In genomic region chr22:20200411-20200810, GRCh38 we compare ENCODE assay signal across 27 cellular contexts. TPM values are rescaled to one million over a fixed set of nuclear protein-coding genes. Genes with fewer than 3 reads are reported as not detected.
"Had no signal": no experiment of that assay in that cellular context is flagged by ENCODE, and none has a peak within 500 bp of the region (broad histone marks: within the 10 kb centered on the region; RNA-seq: fewer than 3 reads in every experiment).

No MANE protein-coding gene starts in this region.

- DNase-seq: hypothalamus; immature natural killer cell; kidney; left colon; left ventricle myocardium inferior; midbrain; mucosa of descending colon; naive thymus-derived CD4-positive, alpha-beta T cell; ovary; stimulated activated CD4-positive, alpha-beta T cell treated with anti-CD3 and anti-CD28 coated beads, Interleukin-12 subunit alpha, Interleukin-12 subunit beta, amount 100 ng/mL, for 4 hours; stimulated activated CD4-positive, alpha-beta T cell treated with anti-CD3 and anti-CD28 coated beads, Interleukin-15, amount 100 ng/mL, for 24 hours; stimulated activated CD4-positive, alpha-beta T cell treated with anti-CD3 and anti-CD28 coated beads, Interleukin-2, amount 100 ng/mL, for 24 hours; stimulated activated CD4-positive, alpha-beta T cell treated with anti-CD3 and anti-CD28 coated beads, Interleukin-4, amount 100 ng/mL, for 1 hour; stimulated activated naive B cell treated with anti-CD40 and anti-IgM and Interleukin-4, amounts not matched to agents 10 μg/mL and 1 μg/mL and 100 μg/mL, for 72 hours; stimulated activated naive CD8-positive, alpha-beta T cell treated with anti-CD3 and anti-CD28 coated beads, Interleukin-15, Interleukin-2, amounts not matched to agents 100 U/mL and 50 U/mL, for 24 hours; stomach; tibial artery; upper lobe of right lung; uterus had no signal

- H3K27ac ChIP-seq: left ventricle myocardium inferior, ovary, right atrium auricular region, skin epidermis, stomach, thoracic aorta, tibial artery, upper lobe of right lung, uterus had no signal

- H3K9me3 ChIP-seq: left ventricle myocardium inferior, mucosa of descending colon, ovary, right atrium auricular region, stomach, thoracic aorta, tibial artery, upper lobe of right lung, uterus had no signal

- H3K4me3 ChIP-seq: left ventricle myocardium inferior, lung, mucosa of descending colon, ovary, right atrium auricular region, skin epidermis, stomach, thoracic aorta, tibial artery, upper lobe of right lung, uterus had no signal

- FAIRE-seq: islet of Langerhans, kidney had no signal

- ATAC-seq: left colon; mucosa of descending colon; naive thymus-derived CD4-positive, alpha-beta T cell; natural killer cell treated with Interleukin-12 subunit alpha and Interleukin-12 subunit beta and Interleukin-15 and Interleukin-18, amount 100 ng/mL, for 72 hours; sciatic nerve; stimulated activated naive B cell treated with anti-CD40 and anti-IgM and Interleukin-4, amounts not matched to agents 10 μg/mL and 1 μg/mL and 100 μg/mL, for 72 hours; stimulated activated naive CD8-positive, alpha-beta T cell treated with anti-CD3 and anti-CD28 coated beads, Interleukin-15, Interleukin-2, amounts not matched to agents 100 U/mL and 50 U/mL, for 24 hours; upper lobe of right lung had no signal

- H3K36me3 ChIP-seq: left ventricle myocardium inferior, ovary, right atrium auricular region, stomach, thoracic aorta, tibial artery, upper lobe of right lung, uterus had no signal

- H3K27me3 ChIP-seq: ovary, right atrium auricular region, upper lobe of right lung, uterus had no signal

RNA-seq across cellular contexts. Expression of gene CCDC188, which starts 49.6 kb away (rescaled TPM):
- total RNA-seq: left ventricle myocardium inferior; naive thymus-derived CD4-positive, alpha-beta T cell; thoracic aorta had no signal
- polyA plus RNA-seq: naive thymus-derived CD4-positive, alpha-beta T cell; neural cell had no signal
